Comparison of ENCODE assay signal across 8 cellular contexts in genomic region chr14:93115069-93115919, GRCh38. TPM values are rescaled to one million over a fixed set of nuclear protein-coding genes. Genes with fewer than 3 reads are reported as not detected.
DNase-seq lines count a peak whose midpoint lies in the region; ATAC-seq and TF ChIP-seq lines count a peak whose summit lies in the region.

No MANE protein-coding gene starts in this region.

- H3K79me1 ChIP-seq in mesenchymal stem cell (replicated peaks; ENCODE audit: low read length, poor library complexity, severe bottlenecking), result peaks cover 10% of the 10 kb centered on the region

- H2BK120ac ChIP-seq in mesenchymal stem cell (ENCODE audit: low read depth, low read length), result peak overlapping the region; percentile 86

- H3K14ac ChIP-seq in mesenchymal stem cell (ENCODE audit: low read length in 2 of 2), result peak overlapping the region in 1 of 2 experiments; percentile 45

- no peaks in the 10 kb centered on the region for H3K9me3 ChIP-seq in mesenchymal stem cell (ENCODE audit: control insufficient read depth, low read length)

- H3K9ac ChIP-seq in mesenchymal stem cell (ENCODE audit: low read length), result peak overlapping the region; percentile 81

- peaks cover 18% of the 10 kb centered on the region for H3K4me1 ChIP-seq in mesenchymal stem cell (ENCODE audit: control insufficient read depth, insufficient read depth, low read depth, low read length)

- peak overlapping the region; percentile 95 for H3K4me2 ChIP-seq in mesenchymal stem cell (ENCODE audit: low read length, poor library complexity, severe bottlenecking)

- intact Hi-C loops in CD14-positive monocyte (cut with micrococcal nuclease), result loop anchor here (2.0 to 10.0 kb wide), 2 partner anchors 24 to 70 kb away; partner anchors contain the start of genes LYSET (in 1 of the 2) and MOAP1 (in 1 of the 2)

- peak overlapping the region; percentile 70 for H4K8ac ChIP-seq in mesenchymal stem cell (ENCODE audit: low read length)

- WGBS in mesenchymal stem cell, result under 1% methylated on average over 28 of the region's 121 CpGs

- peak overlapping the region in 1 of 2 experiments; percentile 86 for H3K4ac ChIP-seq in mesenchymal stem cell (ENCODE audit: low read depth in 1 of 2, low read length in 2 of 2)

- peaks cover 66% of the 10 kb centered on the region for H3K4me1 Mint-ChIP-seq in CD14-positive monocyte
- H3K4me1 Mint-ChIP-seq in activated CD8-positive, alpha-beta T cell treated with anti-CD3 and anti-CD28 coated beads, Interleukin-2, amount 10 ng/mL, durations not matched to agents 7 days and 5 days (ENCODE audit: low read depth), result peaks cover 47% of the 10 kb centered on the region

- H3K27ac ChIP-seq in mesenchymal stem cell (ENCODE audit: low read length, poor library complexity, severe bottlenecking), result peak overlapping the region; percentile 34

- TF ChIP-seq CTCF in CD14-positive monocyte (IDR thresholded peaks at IDR 0.05), result peak; percentile 2

- peak overlapping the region; percentile 71 to 83 for H3K4me3 ChIP-seq in mesenchymal stem cell (ENCODE audit: insufficient read depth in 1 of 2, low read depth in 1 of 2, low read length in 2 of 2)

- no peak overlapping the region for H2BK5ac ChIP-seq in mesenchymal stem cell (ENCODE audit: low read depth, low read length, poor library complexity, severe bottlenecking)

- H3K36me3 Mint-ChIP-seq in CD14-positive monocyte, result peaks cover 0 to 2% of the 10 kb centered on the region in 2 donors
- H3K36me3 Mint-ChIP-seq in activated CD8-positive, alpha-beta T cell treated with anti-CD3 and anti-CD28 coated beads, Interleukin-2, amount 10 ng/mL, durations not matched to agents 7 days and 5 days (ENCODE audit: low read depth), result peaks cover 7% of the 10 kb centered on the region

- CTCF ChIA-PET in activated CD8-positive, alpha-beta T cell treated with anti-CD3 and anti-CD28 coated beads, Interleukin-2, amount 10 ng/mL, durations not matched to agents 7 days and 5 days (lab: Charles Lee), result interaction anchor here (0.9 to 4.4 kb wide), 19 partner anchors 8 to 163 kb away, joined by 3 to 145 read pairs (median 30); partner anchors contain the start of genes LYSET and MOAP1

- peak overlapping the region; percentile 87 to 93 for H3K4me3 Mint-ChIP-seq in CD14-positive monocyte
- H3K4me3 Mint-ChIP-seq in activated CD8-positive, alpha-beta T cell treated with anti-CD3 and anti-CD28 coated beads, Interleukin-2, amount 10 ng/mL, durations not matched to agents 7 days and 5 days, result peak overlapping the region; percentile 81

- no peak overlapping the region for H2BK12ac ChIP-seq in mesenchymal stem cell (ENCODE audit: low read length in 2 of 2)

- peak overlapping the region; percentile 78 to 94 (median 90) for H3K27ac Mint-ChIP-seq in CD14-positive monocyte
- H3K27ac Mint-ChIP-seq in activated CD8-positive, alpha-beta T cell treated with anti-CD3 and anti-CD28 coated beads, Interleukin-2, amount 10 ng/mL, durations not matched to agents 7 days and 5 days, result peak overlapping the region; percentile 77

- DNase-seq in CD14-positive monocyte (ENCODE audit: low spot score) (peak; percentile 75), NCI-H774 (lab: John Stamatoyannopoulos, UW) (peak; percentile 91), mesenchymal stem cell (peak; percentile 79)
- DNase-seq in activated CD8-positive, alpha-beta T cell treated with anti-CD3 and anti-CD28 coated beads, Interleukin-2, amount 10 ng/mL, durations not matched to agents 7 days and 5 days, result peak; percentile 86
- peak; percentile 64 for DNase-seq in effector CD8-positive, alpha-beta T cell (lab: John Stamatoyannopoulos, UW)
- DNase-seq in stimulated activated CD8-positive, alpha-beta memory T cell treated with anti-CD3 and anti-CD28 coated beads, Interleukin-12 subunit alpha, Interleukin-12 subunit beta, amount 100 ng/mL, for 24 hours (ENCODE audit: extremely low read depth), result peak; percentile 70

- no peak overlapping the region for H2AK5ac ChIP-seq in mesenchymal stem cell (ENCODE audit: low read length, severe bottlenecking)

- H4K91ac ChIP-seq in mesenchymal stem cell (ENCODE audit: low read length), result peak overlapping the region; percentile 25

- peak overlapping the region; percentile 40 for H2BK15ac ChIP-seq in mesenchymal stem cell (ENCODE audit: low read depth, poor library complexity, severe bottlenecking)

- H3K36me3 ChIP-seq in mesenchymal stem cell (ENCODE audit: control insufficient read depth in 1 of 2, insufficient read depth in 2 of 2, low read depth in 1 of 2, low read length in 2 of 2), result no peaks in the 10 kb centered on the region

- H3K18ac ChIP-seq in mesenchymal stem cell (ENCODE audit: low read depth in 1 of 2, low read length in 2 of 2), result peak overlapping the region; percentile 64 to 83

- H2AFZ ChIP-seq in mesenchymal stem cell (ENCODE audit: low read depth, low read length), result peak overlapping the region; percentile 96

- POLR2A ChIA-PET in activated CD8-positive, alpha-beta T cell treated with anti-CD3 and anti-CD28 coated beads, Interleukin-2, amount 10 ng/mL, durations not matched to agents 7 days and 5 days (lab: Charles Lee), result interaction anchor here (0.9 to 3.2 kb wide), 5 partner anchors 11 to 129 kb away, joined by 3 to 28 read pairs (median 4); partner anchors contain the start of genes LYSET and MOAP1

- H3K9me3 Mint-ChIP-seq in CD14-positive monocyte, result no peaks in the 10 kb centered on the region
- no peaks in the 10 kb centered on the region for H3K9me3 Mint-ChIP-seq in activated CD8-positive, alpha-beta T cell treated with anti-CD3 and anti-CD28 coated beads, Interleukin-2, amount 10 ng/mL, durations not matched to agents 7 days and 5 days (ENCODE audit: insufficient read depth)

- ATAC-seq in GM19372 (IDR thresholded peaks at IDR 0.05; ENCODE audit: low read depth, unreplicated experiment), result peak; percentile 77
- peak; percentile 67 for ATAC-seq in HG03520 (IDR thresholded peaks at IDR 0.05; ENCODE audit: unreplicated experiment)
- ATAC-seq in activated CD8-positive, alpha-beta T cell treated with anti-CD3 and anti-CD28 coated beads, Interleukin-2, amount 10 ng/mL, durations not matched to agents 7 days and 5 days, result peak; percentile 80

- no peak overlapping the region for H3K23ac ChIP-seq in mesenchymal stem cell (ENCODE audit: low read length in 2 of 2)

- H3K27me3 ChIP-seq in mesenchymal stem cell (ENCODE audit: control insufficient read depth in 1 of 2, insufficient read depth in 1 of 2, low read length in 2 of 2), result no peaks in the 10 kb centered on the region

- H3K27me3 Mint-ChIP-seq in CD14-positive monocyte (ENCODE audit: low read depth in 3 of 3), result peaks cover 0 to 3% (median 0%) of the 10 kb centered on the region in 3 donors
- no peaks in the 10 kb centered on the region for H3K27me3 Mint-ChIP-seq in activated CD8-positive, alpha-beta T cell treated with anti-CD3 and anti-CD28 coated beads, Interleukin-2, amount 10 ng/mL, durations not matched to agents 7 days and 5 days (ENCODE audit: low read depth)

RNA-seq across cellular contexts. Expression of gene ITPK1, which starts 0.4 kb away (rescaled TPM):
- 10 to 100 TPM; 57.1 to 63.0 TPM for polyA plus RNA-seq in CD14-positive monocyte
- total RNA-seq in activated CD8-positive, alpha-beta T cell treated with anti-CD3 and anti-CD28 coated beads, Interleukin-2, amount 10 ng/mL, durations not matched to agents 7 days and 5 days, result 100 to 1,000 TPM; 103 to 107 TPM
- 8.1 TPM for polyA plus RNA-seq in mesenchymal stem cell (2013, experiment 1 of 2)
- polyA plus RNA-seq in mesenchymal stem cell (2013, experiment 2 of 2), result 7.9 TPM

Comparison
In these comparisons a context has a peak if more than half of its experiments do, and no peak if none do; other contexts are left out.
1. Peak in every context shown above with its lines: DNase-seq, ATAC-seq, H3K4me3 ChIP-seq and H3K27ac ChIP-seq.